In genomic region chr17:72063756-72064461, GRCh38 we compare ENCODE assay signal across 23 cellular contexts. TPM values are rescaled to one million over a fixed set of nuclear protein-coding genes. Genes with fewer than 3 reads are reported as not detected.
"Had no signal": no experiment of that assay in that cellular context is flagged by ENCODE, and none has a peak within 500 bp of the region (broad histone marks: within the 10 kb centered on the region; RNA-seq: fewer than 3 reads in every experiment).

No MANE protein-coding gene starts in this region.

- H3K27ac ChIP-seq: cardiac muscle cell, parathyroid adenoma, right lobe of liver, testis, uterus had no signal

- ATAC-seq: mucosa of descending colon; right lobe of liver; stimulated activated effector memory CD8-positive, alpha-beta T cell treated with anti-CD3 and anti-CD28 coated beads, Interleukin-12 subunit alpha, Interleukin-12 subunit beta, amount 100 ng/mL, for 72 hours; stimulated activated naive CD8-positive, alpha-beta T cell treated with anti-CD3 and anti-CD28 coated beads, Interleukin-15, amount 100 ng/mL, for 72 hours had no signal

- H2AFZ ChIP-seq: parathyroid adenoma had no signal

- H3K9me3 ChIP-seq: mucosa of descending colon, right lobe of liver, testis, uterus had no signal

- H3K27me3 ChIP-seq: cardiac muscle cell, right lobe of liver, testis, uterus had no signal

- DNase-seq: activated CD4-positive, alpha-beta memory T cell treated with anti-CD3 and anti-CD28 coated beads for 36 hours; activated CD4-positive, alpha-beta T cell treated with anti-CD3 and anti-CD28 coated beads for 48 hours; activated naive CD4-positive, alpha-beta T cell treated with Interleukin-2 at 50 U/mL for 16 hours; activated naive CD8-positive, alpha-beta T cell treated with anti-CD3 and anti-CD28 coated beads for 36 hours; activated T-cell treated with anti-CD3 and anti-CD28 coated beads, Interleukin-2, amount 50 U/mL, for 48 hours; glutamatergic neuron; hypothalamus; left cardiac atrium; mucosa of descending colon; nephron progenitor cell; nucleus accumbens; right lobe of liver; small intestine; stimulated activated CD4-positive, alpha-beta T cell treated with anti-CD3 and anti-CD28 coated beads, Interleukin-2, amount 100 ng/mL, for 24 hours; stimulated activated naive CD8-positive, alpha-beta T cell treated with anti-CD3 and anti-CD28 coated beads, Interleukin-15, amount 100 ng/mL, for 72 hours; testis; trophoblast cell; uterus had no signal

- H3K36me3 ChIP-seq: cardiac muscle cell, right lobe of liver, uterus had no signal

- H3K4me1 ChIP-seq: parathyroid adenoma, right lobe of liver, testis, uterus had no signal

- H3K4me3 ChIP-seq: cardiac muscle cell, mucosa of descending colon, right lobe of liver, testis, uterus had no signal

- H3K9ac ChIP-seq: parathyroid adenoma had no signal

RNA-seq across cellular contexts. Expression of gene SOX9, which starts 56.9 kb away (rescaled TPM):
- total RNA-seq: activated CD4-positive, alpha-beta memory T cell treated with anti-CD3 and anti-CD28 coated beads for 36 hours; activated naive CD8-positive, alpha-beta T cell treated with anti-CD3 and anti-CD28 coated beads for 36 hours; pulmonary artery endothelial cell; T-helper 2 cell treated with Interferon-gamma antibody and Interleukin-4, amounts not matched to agents 100 ng/mL and 5 ng/mL, for 36 hours had no signal
